Comparison of ENCODE assay signal across 15 cellular contexts in genomic region chr12:79766705-79767464, GRCh38.
"Had no signal": no experiment of that assay in that cellular context is flagged by ENCODE, and none has a peak within 500 bp of the region (broad histone marks: within the 10 kb centered on the region; RNA-seq: fewer than 3 reads in every experiment).

No MANE protein-coding gene starts in this region.

- H3K4me3 ChIP-seq: ascending aorta, gastroesophageal sphincter, heart right ventricle, lung, pancreas, sigmoid colon, thyroid gland had no signal

- H3K36me3 ChIP-seq: gastroesophageal sphincter, heart right ventricle, pancreas, sigmoid colon, thyroid gland had no signal

- H3K27me3 ChIP-seq: ascending aorta, gastroesophageal sphincter, heart right ventricle, pancreas, sigmoid colon, thyroid gland had no signal

- ATAC-seq: gastroesophageal sphincter; heart right ventricle; naive thymus-derived CD8-positive, alpha-beta T cell; pancreas; stimulated activated effector memory CD8-positive, alpha-beta T cell treated with anti-CD3 and anti-CD28 coated beads, Interleukin-12 subunit alpha, Interleukin-12 subunit beta, amount 100 ng/mL, for 72 hours had no signal

- H3K27ac ChIP-seq: ascending aorta, gastroesophageal sphincter, heart right ventricle, pancreas, sigmoid colon, thyroid gland had no signal

- DNase-seq: activated CD4-positive, alpha-beta T cell treated with anti-CD3 and anti-CD28 coated beads, Interleukin-2, amount 10 ng/mL, durations not matched to agents 7 days and 5 days; cortex of kidney; effector CD4-positive, alpha-beta T cell; heart right ventricle; islet precursor cell; naive thymus-derived CD8-positive, alpha-beta T cell; pancreas; sigmoid colon; stimulated activated CD4-positive, alpha-beta T cell treated with anti-CD3 and anti-CD28 coated beads, Interleukin-12 subunit alpha, Interleukin-12 subunit beta, amount 100 ng/mL, for 4 hours; stimulated activated CD4-positive, alpha-beta T cell treated with anti-CD3 and anti-CD28 coated beads, Interleukin-2, amount 100 ng/mL, for 24 hours; thyroid gland had no signal
